Comparison of ENCODE assay signal across 38 cellular contexts in genomic region chr3:30313840-30314239, GRCh38.
"Had no signal": no experiment of that assay in that cellular context is flagged by ENCODE, and none has a peak within 500 bp of the region (broad histone marks: within the 10 kb centered on the region; RNA-seq: fewer than 3 reads in every experiment).

No MANE protein-coding gene starts in this region.

- H3K36me3 Mint-ChIP-seq: activated CD8-positive, alpha-beta memory T cell treated with anti-CD3 and anti-CD28 coated beads, Interleukin-2, amount 10 ng/mL, durations not matched to agents 7 days and 5 days; brain had no signal

- FAIRE-seq: bronchial epithelial cell, TTC549 had no signal

- H3K27me3 ChIP-seq: ascending aorta, cardiac muscle cell had no signal

- ATAC-seq: activated CD8-positive, alpha-beta memory T cell treated with anti-CD3 and anti-CD28 coated beads, Interleukin-2, amount 10 ng/mL, durations not matched to agents 7 days and 5 days; activated CD8-positive, alpha-beta T cell treated with anti-CD3 and anti-CD28 coated beads, Interleukin-2, amount 10 ng/mL, durations not matched to agents 7 days and 5 days; activated naive CD4-positive, alpha-beta T cell treated with anti-CD3 and anti-CD28 coated beads, Interleukin-2, amount 50 U/mL, for 72 hours; activated T-cell treated with anti-CD3 and anti-CD28 coated beads, Interleukin-2, amount 50 U/mL, for 4 hours; activated T-cell treated with anti-CD3 and anti-CD28 coated beads, Interleukin-2, amount 50 U/mL, for 72 hours; activated T-helper 17 cell treated with anti-CD3 and anti-CD28 coated beads, Interleukin-2, amount 50 U/mL, for 72 hours had no signal

- H3K4me1 ChIP-seq: ascending aorta had no signal

- H3K9me3 Mint-ChIP-seq: activated B cell treated with CpG ODN at 0.5 μM for 24 hours; activated naive CD4-positive, alpha-beta T cell treated with anti-CD3 and anti-CD28 coated beads for 36 hours; activated T-cell treated with anti-CD3 and anti-CD28 coated beads, Interleukin-2, amount 50 U/mL, for 4 hours; activated T-helper 17 cell treated with anti-CD3 and anti-CD28 coated beads, Interleukin-2, amount 50 U/mL, for 72 hours; central memory CD8-positive, alpha-beta T cell had no signal

- H3K4me3 Mint-ChIP-seq: activated B cell treated with CpG ODN at 0.5 μM for 24 hours; activated CD4-positive, alpha-beta memory T cell treated with anti-CD3 and anti-CD28 coated beads, Interleukin-2, amount 10 ng/mL, durations not matched to agents 7 days and 5 days; activated CD4-positive, alpha-beta T cell treated with anti-CD3 and anti-CD28 coated beads, Interleukin-2, amount 10 ng/mL, durations not matched to agents 7 days and 5 days; activated CD8-positive, alpha-beta memory T cell treated with anti-CD3 and anti-CD28 coated beads, Interleukin-2, amount 10 ng/mL, durations not matched to agents 7 days and 5 days; activated CD8-positive, alpha-beta T cell treated with anti-CD3 and anti-CD28 coated beads, Interleukin-2, amount 10 ng/mL, durations not matched to agents 7 days and 5 days; activated naive CD4-positive, alpha-beta T cell treated with anti-CD3 and anti-CD28 coated beads for 36 hours; activated naive CD8-positive, alpha-beta T cell treated with anti-CD3 and anti-CD28 coated beads for 36 hours; activated T-cell treated with anti-CD3 and anti-CD28 coated beads, Interleukin-2, amount 50 U/mL, for 4 hours; activated T-cell treated with anti-CD3 and anti-CD28 coated beads, Interleukin-2, amount 50 U/mL, for 72 hours; activated T-helper 1 cell treated with anti-CD3 and anti-CD28 coated beads, Interleukin-12 subunit alpha, Interleukin-12 subunit beta, Interleukin-2, Interleukin-4 antibody, amounts not matched to agents 30 ng/mL and 10 ng/mL and 1 ng/mL, durations not matched to agents 14 hours and 24 hours and 36 hours; activated T-helper 17 cell treated with anti-CD3 and anti-CD28 coated beads, Interleukin-2, amount 50 U/mL, for 72 hours; brain; central memory CD8-positive, alpha-beta T cell; T-helper 1 cell treated with Interleukin-12 subunit alpha and Interleukin-12 subunit beta and Interleukin-4 antibody, amounts not matched to agents 30 μg/mL and 1 μg/mL, for 36 hours; T-helper 2 cell treated with Interferon-gamma antibody and Interleukin-4, amounts not matched to agents 5 μg/mL and 100 μg/mL, for 36 hours had no signal

- H3K4me1 Mint-ChIP-seq: activated CD4-positive, alpha-beta memory T cell treated with anti-CD3 and anti-CD28 coated beads, Interleukin-2, amount 10 ng/mL, durations not matched to agents 7 days and 5 days; activated CD4-positive, alpha-beta T cell treated with anti-CD3 and anti-CD28 coated beads, Interleukin-2, amount 10 ng/mL, durations not matched to agents 7 days and 5 days; activated CD8-positive, alpha-beta memory T cell treated with anti-CD3 and anti-CD28 coated beads, Interleukin-2, amount 10 ng/mL, durations not matched to agents 7 days and 5 days; activated T-helper 17 cell treated with anti-CD3 and anti-CD28 coated beads, Interleukin-2, amount 50 U/mL, for 72 hours; brain; central memory CD8-positive, alpha-beta T cell had no signal

- DNase-seq: activated B cell treated with CpG ODN at 0.5 μM for 24 hours; activated CD4-positive, alpha-beta memory T cell treated with anti-CD3 and anti-CD28 coated beads, Interleukin-2, amount 10 ng/mL, durations not matched to agents 7 days and 5 days; activated CD4-positive, alpha-beta T cell treated with anti-CD3 and anti-CD28 coated beads for 4 hours; activated CD4-positive, alpha-beta T cell treated with anti-CD3 and anti-CD28 coated beads, Interleukin-2, amount 10 ng/mL, durations not matched to agents 7 days and 5 days; activated CD4-positive, alpha-beta T cell treated with anti-CD3 and anti-CD28 coated beads, Interleukin-2, amount 50 U/mL, for 48 hours; activated CD4-positive, CD25-positive, alpha-beta regulatory T cell treated with anti-CD3 and anti-CD28 coated beads, Interleukin-2, amount 50 U/mL, for 72 hours; activated CD8-positive, alpha-beta memory T cell treated with anti-CD3 and anti-CD28 coated beads for 24 hours; activated CD8-positive, alpha-beta memory T cell treated with anti-CD3 and anti-CD28 coated beads, Interleukin-2, amount 10 ng/mL, durations not matched to agents 7 days and 5 days; activated CD8-positive, alpha-beta memory T cell treated with anti-CD3 and anti-CD28 coated beads, Interleukin-2, amount 50 U/mL, for 48 hours; activated CD8-positive, alpha-beta T cell treated with anti-CD3 and anti-CD28 coated beads, Interleukin-2, amount 10 ng/mL, durations not matched to agents 7 days and 5 days; activated effector memory CD4-positive, alpha-beta T cell treated with anti-CD3 and anti-CD28 coated beads, Interleukin-2, amount 50 U/mL, for 16 hours; activated gamma-delta T cell treated with Interleukin-2 at 50 U/mL for 16 hours; activated naive CD4-positive, alpha-beta T cell; activated naive CD4-positive, alpha-beta T cell treated with anti-CD3 and anti-CD28 coated beads for 36 hours; activated naive CD4-positive, alpha-beta T cell treated with anti-CD3 and anti-CD28 coated beads, Interleukin-2, amount 50 U/mL, for 16 hours; activated naive CD8-positive, alpha-beta T cell treated with anti-CD3 and anti-CD28 coated beads for 36 hours; activated T-cell treated with anti-CD3 and anti-CD28 coated beads, Interleukin-2, amount 50 U/mL, for 1 hour; activated T-cell treated with anti-CD3 and anti-CD28 coated beads, Interleukin-2, amount 50 U/mL, for 4 hours; activated T-cell treated with anti-CD3 and anti-CD28 coated beads, Interleukin-2, amount 50 U/mL, for 72 hours; amygdala; anterior cingulate cortex; caudate nucleus; cerebellar nuclear complex; T-helper 1 cell; T-helper 2 cell; T-helper 9 cell had no signal

- H3K4me3 ChIP-seq: ascending aorta, cardiac muscle cell had no signal

- H3K36me3 ChIP-seq: ascending aorta, cardiac muscle cell had no signal

- H3K9me3 ChIP-seq: ascending aorta had no signal

- H3K27me3 Mint-ChIP-seq: activated B cell treated with CpG ODN at 0.5 μM for 24 hours; activated CD4-positive, alpha-beta memory T cell treated with anti-CD3 and anti-CD28 coated beads, Interleukin-2, amount 10 ng/mL, durations not matched to agents 7 days and 5 days; activated CD4-positive, alpha-beta T cell treated with anti-CD3 and anti-CD28 coated beads, Interleukin-2, amount 10 ng/mL, durations not matched to agents 7 days and 5 days; activated CD8-positive, alpha-beta memory T cell treated with anti-CD3 and anti-CD28 coated beads, Interleukin-2, amount 10 ng/mL, durations not matched to agents 7 days and 5 days; activated naive CD8-positive, alpha-beta T cell treated with anti-CD3 and anti-CD28 coated beads for 36 hours; activated T-helper 17 cell treated with anti-CD3 and anti-CD28 coated beads, Interleukin-2, amount 50 U/mL, for 72 hours; brain; central memory CD8-positive, alpha-beta T cell had no signal

- H3K27ac ChIP-seq: ascending aorta, cardiac muscle cell, VCaP had no signal

- H3K27ac Mint-ChIP-seq: activated B cell treated with CpG ODN at 0.5 μM for 24 hours; activated CD4-positive, alpha-beta memory T cell treated with anti-CD3 and anti-CD28 coated beads, Interleukin-2, amount 10 ng/mL, durations not matched to agents 7 days and 5 days; activated CD4-positive, alpha-beta T cell treated with anti-CD3 and anti-CD28 coated beads, Interleukin-2, amount 10 ng/mL, durations not matched to agents 7 days and 5 days; activated CD8-positive, alpha-beta memory T cell treated with anti-CD3 and anti-CD28 coated beads, Interleukin-2, amount 10 ng/mL, durations not matched to agents 7 days and 5 days; activated CD8-positive, alpha-beta T cell treated with anti-CD3 and anti-CD28 coated beads, Interleukin-2, amount 10 ng/mL, durations not matched to agents 7 days and 5 days; activated naive CD4-positive, alpha-beta T cell treated with anti-CD3 and anti-CD28 coated beads for 36 hours; activated naive CD4-positive, alpha-beta T cell treated with anti-CD3 and anti-CD28 coated beads, Interleukin-2, amount 50 U/mL, for 72 hours; activated naive CD8-positive, alpha-beta T cell treated with anti-CD3 and anti-CD28 coated beads for 36 hours; activated T-cell treated with anti-CD3 and anti-CD28 coated beads, Interleukin-2, amount 50 U/mL, for 72 hours; activated T-helper 1 cell treated with anti-CD3 and anti-CD28 coated beads, Interleukin-12 subunit alpha, Interleukin-12 subunit beta, Interleukin-2, Interleukin-4 antibody, amounts not matched to agents 30 ng/mL and 10 ng/mL and 1 ng/mL, durations not matched to agents 14 hours and 24 hours and 36 hours; activated T-helper 17 cell treated with anti-CD3 and anti-CD28 coated beads, Interleukin-2, amount 50 U/mL, for 72 hours; T-helper 1 cell treated with Interleukin-12 subunit alpha and Interleukin-12 subunit beta and Interleukin-4 antibody, amounts not matched to agents 30 μg/mL and 1 μg/mL, for 36 hours; T-helper 2 cell treated with Interferon-gamma antibody and Interleukin-4, amounts not matched to agents 5 μg/mL and 100 μg/mL, for 36 hours had no signal
